In genomic region chr5:73626814-73627313, GRCh38 we compare ENCODE assay signal across 8 cellular contexts. TPM values are rescaled to one million over a fixed set of nuclear protein-coding genes. Genes with fewer than 3 reads are reported as not detected.
DNase-seq lines count a peak whose midpoint lies in the region; ATAC-seq and TF ChIP-seq lines count a peak whose summit lies in the region.

No MANE protein-coding gene starts in this region.

- no peak for TF ChIP-seq POLR2A in adrenal gland (IDR thresholded peaks at IDR 0.05)

- peak overlapping the region; percentile 57 for H3K4me3 ChIP-seq in HEK293 (ENCODE audit: low read depth, low read length)
- peak overlapping the region in 3 of 4 donors; percentile 64 to 92 (median 74) for H3K4me3 ChIP-seq in adrenal gland
- H3K4me3 ChIP-seq in iPS-18c (ENCODE audit: insufficient read depth, low read depth, low read length), result peak overlapping the region; percentile 72
- H3K4me3 ChIP-seq in skin epidermis, result peak overlapping the region; percentile 45 to 60 (median 54)

- intact Hi-C loops in adrenal gland (cut with DNase I), result no loop called here

- no peak for ATAC-seq in HG02981 (IDR thresholded peaks at IDR 0.05; ENCODE audit: unreplicated experiment)

- H3K27ac ChIP-seq in HEK293 (ENCODE audit: extremely low read depth, low read depth, low read length) (peak overlapping the region; percentile 80; the same call in 1 of the 2 replicates), adrenal gland (peak overlapping the region in 3 of 5 donors; percentile 90 to 91 (median 90)), skin epidermis (peak overlapping the region in 9 of 21 experiments; percentile 8 to 88 (median 76))

- H3K4me1 ChIP-seq in HEK293 (ENCODE audit: control insufficient read depth, insufficient read depth, low read length) (peaks cover 28% of the 10 kb centered on the region), adrenal gland (replicated peaks in 1 of 2) (peaks cover 41 to 60% of the 10 kb centered on the region in 2 donors)

- POLR2A ChIA-PET in HEK293 (lab: Yijun Ruan, JAX), result interaction anchor here (1.8 kb wide), 1 partner anchor 11 kb away, joined by 5 read pairs; no protein-coding TSS in a partner anchor

- 40 to 67% (median 55%) methylated on average over 14 of the region's 14 CpGs for WGBS in adrenal gland, 4 donors

- no peak for TF ChIP-seq CTCF in HEK293 (tag by site-specific recombination; IDR thresholded peaks at IDR 0.05)
- no peak for TF ChIP-seq CTCF in adrenal gland (IDR thresholded peaks at IDR 0.05)

- CTCF ChIA-PET in HEK293 (lab: Yijun Ruan, JAX), result interaction anchor here (0.7 to 1.1 kb wide), 3 partner anchors 9 to 166 kb away, joined by 3 read pairs; no protein-coding TSS in a partner anchor

- no peaks in the 10 kb centered on the region for H3K27me3 ChIP-seq in adrenal gland

- H3K36me3 ChIP-seq in HEK293 (ENCODE audit: control insufficient read depth in 2 of 2, insufficient read depth in 1 of 2, low read length in 2 of 2) (no peaks in the 10 kb centered on the region), adrenal gland (replicated peaks in 1 of 2) (no peaks in the 10 kb centered on the region)

- DNase-seq in adrenal gland, result no peak
- DNase-seq in islet precursor cell, result no peak
- no peak for DNase-seq in glomerular visceral epithelial cell (ENCODE audit: extremely low spot score)
- DNase-seq in NCI-H526 treated with DMSO at 0.1 percent for 48 hours (lab: John Stamatoyannopoulos, UW), result no peak

- H3K9me3 ChIP-seq in HEK293 (ENCODE audit: control insufficient read depth, insufficient read depth, low read depth, low read length) (no peaks in the 10 kb centered on the region), adrenal gland (replicated peaks in 1 of 3) (no peaks in the 10 kb centered on the region), iPS-18c (ENCODE audit: control insufficient read depth, insufficient read depth, low read length) (no peaks in the 10 kb centered on the region)

TF ChIP-seq in HEK293, 187 proteins besides CTCF, POLR2A, EP300 and RAD21:
- TF ChIP-seq, protein P1, sequence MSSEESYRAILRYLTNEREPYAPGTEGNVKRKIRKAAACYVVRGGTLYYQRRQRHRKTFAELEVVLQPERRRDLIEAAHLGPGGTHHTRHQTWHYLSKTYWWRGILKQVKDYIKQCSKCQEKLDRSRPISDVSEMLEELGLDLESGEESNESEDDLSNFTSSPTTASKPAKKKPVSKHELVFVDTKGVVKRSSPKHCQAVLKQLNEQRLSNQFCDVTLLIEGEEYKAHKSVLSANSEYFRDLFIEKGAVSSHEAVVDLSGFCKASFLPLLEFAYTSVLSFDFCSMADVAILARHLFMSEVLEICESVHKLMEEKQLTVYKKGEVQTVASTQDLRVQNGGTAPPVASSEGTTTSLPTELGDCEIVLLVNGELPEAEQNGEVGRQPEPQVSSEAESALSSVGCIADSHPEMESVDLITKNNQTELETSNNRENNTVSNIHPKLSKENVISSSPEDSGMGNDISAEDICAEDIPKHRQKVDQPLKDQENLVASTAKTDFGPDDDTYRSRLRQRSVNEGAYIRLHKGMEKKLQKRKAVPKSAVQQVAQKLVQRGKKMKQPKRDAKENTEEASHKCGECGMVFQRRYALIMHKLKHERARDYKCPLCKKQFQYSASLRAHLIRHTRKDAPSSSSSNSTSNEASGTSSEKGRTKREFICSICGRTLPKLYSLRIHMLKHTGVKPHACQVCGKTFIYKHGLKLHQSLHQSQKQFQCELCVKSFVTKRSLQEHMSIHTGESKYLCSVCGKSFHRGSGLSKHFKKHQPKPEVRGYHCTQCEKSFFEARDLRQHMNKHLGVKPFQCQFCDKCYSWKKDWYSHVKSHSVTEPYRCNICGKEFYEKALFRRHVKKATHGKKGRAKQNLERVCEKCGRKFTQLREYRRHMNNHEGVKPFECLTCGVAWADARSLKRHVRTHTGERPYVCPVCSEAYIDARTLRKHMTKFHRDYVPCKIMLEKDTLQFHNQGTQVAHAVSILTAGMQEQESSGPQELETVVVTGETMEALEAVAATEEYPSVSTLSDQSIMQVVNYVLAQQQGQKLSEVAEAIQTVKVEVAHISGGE (tag by site-specific recombination; conservative IDR thresholded peaks at IDR 0.05; ENCODE audit: low read depth), result 0 out of 2 replicates have a peak, but pooled peaks have one; percentile 12
- TF ChIP-seq ZNF24 (tag by site-specific recombination; IDR thresholded peaks at IDR 0.05), result no peak
- TF ChIP-seq ZNF776 (tag by site-specific recombination; IDR thresholded peaks at IDR 0.05; ENCODE audit: borderline replicate concordance), result no peak

RNA-seq across cellular contexts. Expression of gene ARHGEF28, which starts 0.9 kb away (rescaled TPM):
- 100 to 1,000 TPM in 1 of 8 donors, 10 to 100 TPM in 7; 33.5 to 138 (median 60.0) TPM for total RNA-seq in adrenal gland
- 10 to 100 TPM; 25.3 to 40.9 (median 32.9) TPM for polyA plus RNA-seq in adrenal gland
